In the genomic region with DNA sequence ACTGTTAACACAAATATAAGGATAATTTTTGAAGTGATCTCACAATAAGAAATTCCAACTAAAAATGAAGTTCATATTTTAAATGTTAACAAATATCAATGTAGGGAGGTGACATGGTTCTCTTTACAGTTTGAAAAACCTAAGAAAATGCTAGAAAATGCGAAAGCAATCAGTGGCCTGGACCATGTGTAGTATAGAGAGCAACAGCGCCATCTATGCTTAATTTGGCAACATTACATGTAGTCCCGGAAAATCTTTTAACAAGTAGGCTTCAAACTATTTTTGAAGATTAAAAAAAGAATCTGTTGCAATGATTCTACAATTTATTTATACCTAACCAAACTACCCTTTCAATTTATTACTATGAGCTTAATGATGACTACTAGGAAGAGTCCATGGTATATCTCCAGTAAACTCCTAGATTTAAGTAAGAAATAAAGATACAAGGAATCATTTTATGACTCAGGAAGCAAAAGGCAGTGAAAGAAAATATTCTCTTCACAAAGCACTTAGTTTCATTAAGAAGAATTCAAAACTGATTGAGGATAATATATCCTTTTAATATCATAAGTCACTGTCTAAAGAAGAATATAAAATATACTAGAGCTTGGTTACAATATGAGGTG, we compare ENCODE assay signal across 8 cellular contexts. TPM values are rescaled to one million over a fixed set of nuclear protein-coding genes. Genes with fewer than 3 reads are reported as not detected.
DNase-seq lines count a peak whose midpoint lies in the region; ATAC-seq and TF ChIP-seq lines count a peak whose summit lies in the region.

No MANE protein-coding gene starts in this region.

- no peak for TF ChIP-seq POLR2A in HCT116 (IDR thresholded peaks at IDR 0.05; ENCODE audit: borderline replicate concordance, extremely low read depth, insufficient read depth, insufficient read length)
- no peak for TF ChIP-seq POLR2A in tibial nerve (IDR thresholded peaks at IDR 0.05)

- H3K4me3 ChIP-seq in CD8-positive, alpha-beta T cell (ENCODE audit: low read depth, low read length) = no peak overlapping the region
- H3K4me3 ChIP-seq in HCT116 (replicated peaks in 1 of 2; ENCODE audit: low read depth in 1 of 2, low read length in 2 of 2) (no peak overlapping the region), tibial nerve (no peak overlapping the region)

- intact Hi-C loops in CD8-positive, alpha-beta T cell (cut with DNase I, micrococcal nuclease) = loop anchor here (1.0 to 5.0 kb wide), 3 partner anchors 58 to 957 kb away; no protein-coding TSS in a partner anchor
- intact Hi-C loops in HCT116 (cut with micrococcal nuclease) = loop anchor here (1.0 to 10.0 kb wide), 3 partner anchors 168 to 725 kb away; no protein-coding TSS in a partner anchor

- no peak for DNase-seq in CD8-positive, alpha-beta T cell
- DNase-seq in HCT116 (ENCODE audit: low read depth, low spot score) = peak; percentile 27
- peak; percentile 70 for DNase-seq in NOMO-1 treated with DMSO at 0.1 percent for 48 hours (lab: John Stamatoyannopoulos, UW; ENCODE audit: unreplicated experiment)
- peak; percentile 76 for DNase-seq in cerebellar cortex (ENCODE audit: low spot score)
- DNase-seq in tibial nerve (ENCODE audit: low spot score in 2 of 2) = peak in 1 of 2 donors; percentile 69
- no peak for DNase-seq in activated gamma-delta T cell treated with Interleukin-2 at 50 U/mL for 16 hours

- peak; percentile 99 for TF ChIP-seq CTCF in CD8-positive, alpha-beta T cell (IDR thresholded peaks at IDR 0.05)
- TF ChIP-seq CTCF in HCT116 (IDR thresholded peaks at IDR 0.05 in 2 of 3, conservative IDR thresholded peaks at IDR 0.05 in 1 of 3; ENCODE audit: borderline replicate concordance in 1 of 3, insufficient read depth in 1 of 3, low read depth in 2 of 3, low read length in 2 of 3) (peak; percentile 62 to 89 (median 72); a peak in 5 of 6 replicates), tibial nerve (IDR thresholded peaks at IDR 0.05) (peak; percentile 78 to 86 (median 82))

- peak; percentile 69 for ATAC-seq in CD8-positive, alpha-beta T cell
- ATAC-seq in HCT116 (peak; percentile 70), GM19463 (IDR thresholded peaks at IDR 0.05; ENCODE audit: unreplicated experiment) (no peak)

- H3K4me3 Mint-ChIP-seq in CD8-positive, alpha-beta T cell = no peak overlapping the region

- peaks cover 13% of the 10 kb centered on the region for H3K36me3 ChIP-seq in CD8-positive, alpha-beta T cell (ENCODE audit: insufficient read depth, low read length)
- peaks cover 4 to 38% of the 10 kb centered on the region in 2 experiments; a peak in 3 of 4 replicates for H3K36me3 ChIP-seq in HCT116 (ENCODE audit: control insufficient read depth in 1 of 2, insufficient read depth in 2 of 2, low read length in 2 of 2)
- peaks cover 0 to 77% (median 10%) of the 10 kb centered on the region in 3 donors for H3K36me3 ChIP-seq in tibial nerve

- BruUV-seq in HCT116 (replicated peaks; lab: Mats Ljungman, UMichigan) = no TSS peak

- no peaks in the 10 kb centered on the region for H3K27me3 Mint-ChIP-seq in CD8-positive, alpha-beta T cell (ENCODE audit: low read depth)

- H3K27ac Mint-ChIP-seq in CD8-positive, alpha-beta T cell = no peak overlapping the region

- H3K9me2 ChIP-seq in HCT116 (ENCODE audit: insufficient read depth) = no peaks in the 10 kb centered on the region

- peaks cover 32% of the 10 kb centered on the region for H3K79me2 ChIP-seq in HCT116 (ENCODE audit: insufficient read depth, low read length)

- H2AFZ ChIP-seq in HCT116 (ENCODE audit: low read depth, low read length, poor library complexity, severe bottlenecking) = no peak overlapping the region

- CTCF ChIA-PET in CD8-positive, alpha-beta T cell (lab: Charles Lee) = interaction anchor here (0.7 to 3.1 kb wide), 19 partner anchors 8 to 968 kb away, joined by 3 to 21 read pairs (median 4); no protein-coding TSS in a partner anchor
- CTCF ChIA-PET in HCT116 (lab: Charles Lee) = interaction anchor here (1.0 kb wide), 1 partner anchor 69 kb away, joined by 4 read pairs; no protein-coding TSS in a partner anchor

- no peaks in the 10 kb centered on the region for H3K27me3 ChIP-seq in CD8-positive, alpha-beta T cell (ENCODE audit: insufficient read depth, low read length)
- H3K27me3 ChIP-seq in HCT116 (ENCODE audit: insufficient read depth, low read length) (no peaks in the 10 kb centered on the region), layer of hippocampus (ENCODE audit: control insufficient read depth, insufficient read depth, low read length) (no peaks in the 10 kb centered on the region), tibial nerve (no peaks in the 10 kb centered on the region)

- no peak overlapping the region for H3K4me2 ChIP-seq in HCT116 (ENCODE audit: low read length)

- H3K9me3 ChIP-seq in CD8-positive, alpha-beta T cell (ENCODE audit: low read length) = no peaks in the 10 kb centered on the region
- H3K9me3 ChIP-seq in HCT116 (ENCODE audit: control insufficient read depth in 1 of 2, insufficient read depth in 1 of 2, low read depth in 1 of 2, low read length in 2 of 2) = no peaks in the 10 kb centered on the region
- H3K9me3 ChIP-seq in tibial nerve = no peaks in the 10 kb centered on the region

- H3K27ac ChIP-seq in CD8-positive, alpha-beta T cell (ENCODE audit: low read depth, low read length) = no peak overlapping the region
- H3K27ac ChIP-seq in HCT116 (ENCODE audit: low read depth, low read length) (no peak overlapping the region), layer of hippocampus (ENCODE audit: low read depth, low read length) (peak overlapping the region; percentile 64), tibial nerve (peak overlapping the region in 1 of 4 donors; percentile 63)

- TF ChIP-seq EP300 in tibial nerve (IDR thresholded peaks at IDR 0.05) = no peak

- H3K4me1 ChIP-seq in CD8-positive, alpha-beta T cell (ENCODE audit: insufficient read depth, low read length) = no peaks in the 10 kb centered on the region
- H3K4me1 ChIP-seq in HCT116 (ENCODE audit: control insufficient read depth in 1 of 2, insufficient read depth in 2 of 2, low read length in 2 of 2) = no peaks in the 10 kb centered on the region
- peaks cover 0 to 9% (median 0%) of the 10 kb centered on the region in 4 donors for H3K4me1 ChIP-seq in tibial nerve

- peaks cover 10% of the 10 kb centered on the region; the same call in 1 of the 2 replicates for H4K20me1 ChIP-seq in HCT116 (ENCODE audit: insufficient read depth)

- peaks cover 83% of the 10 kb centered on the region for H3K36me3 Mint-ChIP-seq in CD8-positive, alpha-beta T cell

- WGBS in tibial nerve, 2 donors = 1% methylated on average over 3 of the region's 3 CpGs

- POLR2A ChIA-PET in CD8-positive, alpha-beta T cell (lab: Charles Lee) = interaction anchor here (1.0 kb wide), 1 partner anchor 17 kb away, joined by 4 read pairs; no protein-coding TSS in a partner anchor
- POLR2A ChIA-PET in HCT116 (lab: Charles Lee) = no interaction called here

- no peaks in the 10 kb centered on the region for H3K4me1 Mint-ChIP-seq in CD8-positive, alpha-beta T cell (ENCODE audit: low read depth)

- no peaks in the 10 kb centered on the region for H3K9me3 Mint-ChIP-seq in CD8-positive, alpha-beta T cell

- H3K9ac ChIP-seq in HCT116 (ENCODE audit: low read length) = no peak overlapping the region

- RAD21 ChIA-PET in HCT116 (lab: Charles Lee; ENCODE audit: low non-redundant PET in 1 of 2, low total read pairs in 2 of 2, uncharacterized antibody in 2 of 2, unreplicated experiment in 2 of 2) = no interaction called here

- peak; percentile 76 for TF ChIP-seq RAD21 in HCT116 (IDR thresholded peaks at IDR 0.05; ENCODE audit: low read depth)

TF ChIP-seq in HCT116, 20 proteins besides CTCF, POLR2A, EP300 and RAD21:
- TF ChIP-seq CBX3 (IDR thresholded peaks at IDR 0.05; ENCODE audit: low read depth) (no peak), ZBTB33 (IDR thresholded peaks at IDR 0.05; ENCODE audit: extremely low read depth, insufficient replicate concordance, low read length) (no peak), EZH2 (IDR thresholded peaks at IDR 0.05) (no peak), SP1 (IDR thresholded peaks at IDR 0.05; ENCODE audit: low read depth) (no peak), EGR1 (IDR thresholded peaks at IDR 0.05; ENCODE audit: low read depth) (no peak)

RNA-seq across cellular contexts. Expression of gene NDUFA10, which starts 33.3 kb away (rescaled TPM):
- 10 to 100 TPM; 98.2 to 99.8 TPM for total RNA-seq in CD8-positive, alpha-beta T cell
- total RNA-seq in HCT116 (2021; ENCODE audit: unreplicated experiment) (155 TPM), tibial nerve (100 to 1,000 TPM in 3 of 4 donors, 10 to 100 TPM in 1; 82.3 to 145 (median 102) TPM)
- polyA plus RNA-seq in HCT116 (2012) = 154 and 175 TPM in 2 replicates

RNA-seq across cellular contexts. Expression of gene OR6B2, which starts 38.4 kb away (rescaled TPM):
- not detected for total RNA-seq in CD8-positive, alpha-beta T cell
- not detected for total RNA-seq in HCT116 (2021; ENCODE audit: unreplicated experiment)
- polyA plus RNA-seq in HCT116 (2012) = not detected in 2 replicates
- total RNA-seq in tibial nerve = 1 to 10 TPM; 2.7 to 5.7 (median 3.1) TPM

Comparison
In these comparisons a context has a peak if more than half of its experiments do, and no peak if none do; other contexts are left out.
1. DNase-seq: peak in HCT116 (single experiment), NOMO-1 treated with DMSO at 0.1 percent for 48 hours (single experiment) and cerebellar cortex (single experiment); none in CD8-positive, alpha-beta T cell (0 of 7) and activated gamma-delta T cell treated with Interleukin-2 at 50 U/mL for 16 hours (single experiment).
2. Peak in every context shown above with its lines, with median percentiles within 50 percentile points of each other: CTCF ChIP-seq.